ENCODE assay signal across 10 cellular contexts in the genomic region with DNA sequence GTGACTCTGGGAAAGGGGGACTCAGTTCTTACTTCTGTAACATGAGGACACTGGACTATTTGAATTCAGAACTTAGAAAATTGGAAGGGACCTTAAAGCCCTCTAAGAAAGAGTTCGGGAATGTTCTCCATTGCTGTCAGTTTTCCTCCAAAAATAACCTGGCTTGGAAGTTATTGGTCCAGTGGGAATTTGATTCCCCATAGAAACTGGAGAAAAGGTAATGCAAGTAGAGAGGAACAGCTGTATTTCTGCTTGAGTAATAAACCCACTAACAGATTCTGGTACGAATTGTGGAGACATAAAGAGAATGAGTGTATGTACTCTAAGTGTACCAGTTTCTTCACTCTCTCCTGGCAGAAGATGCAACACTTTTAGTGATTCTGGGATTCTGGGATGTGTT. TPM values are rescaled to one million over a fixed set of nuclear protein-coding genes. Genes with fewer than 3 reads are reported as not detected.
DNase-seq lines count a peak whose midpoint lies in the region; ATAC-seq, FAIRE-seq and TF ChIP-seq lines count a peak whose summit lies in the region.
"Had no signal": no experiment of that assay in that cellular context is flagged by ENCODE, and none has a peak within 500 bp of the region (broad histone marks: within the 10 kb centered on the region; RNA-seq: fewer than 3 reads in every experiment).

No MANE protein-coding gene starts in this region.

- intact Hi-C loops in Calu3 (cut with micrococcal nuclease; ENCODE audit: unreplicated experiment), result no loop called here
- intact Hi-C loops in ovary (cut with DNase I), result no loop called here
- intact Hi-C loops in mucosa of descending colon (cut with DNase I, micrococcal nuclease), result no loop called here
- intact Hi-C loops in body of pancreas (cut with DNase I), result no loop called here

- H3K9me3 Mint-ChIP-seq in Calu3 (ENCODE audit: low read depth, unreplicated experiment) (peaks cover 2% of the 10 kb centered on the region), endodermal cell (peaks cover 18% of the 10 kb centered on the region)

- no peak for TF ChIP-seq POLR2A in ovary (IDR thresholded peaks at IDR 0.05)
- TF ChIP-seq POLR2A in body of pancreas (IDR thresholded peaks at IDR 0.05), result no peak

- H3K4me3 ChIP-seq in OCI-LY1 (ENCODE audit: low read depth, low read length, poor library complexity, severe bottlenecking) (peak overlapping the region; percentile 93), endodermal cell (ENCODE audit: low read length) (peak overlapping the region; percentile 100), ovary (peak overlapping the region; percentile 88), mucosa of descending colon (no peak overlapping the region), body of pancreas (no peak overlapping the region)

- H3K9me2 ChIP-seq in OCI-LY1 (ENCODE audit: low read depth, low read length), result no peaks in the 10 kb centered on the region

- H3K27ac ChIP-seq in OCI-LY1 (ENCODE audit: low read depth, low read length, poor library complexity, severe bottlenecking) (no peak overlapping the region), endodermal cell (ENCODE audit: low read depth, low read length) (no peak overlapping the region), ovary (no peak overlapping the region), body of pancreas (no peak overlapping the region)

- H3K9me3 ChIP-seq in OCI-LY1 (ENCODE audit: low read length) (0 out of 2 replicates have a peak, but pooled peaks cover 5% of the 10 kb centered on the region), endodermal cell (ENCODE audit: control insufficient read depth, low read length) (peaks cover 19% of the 10 kb centered on the region), ovary (no peaks in the 10 kb centered on the region), mucosa of descending colon (no peaks in the 10 kb centered on the region), body of pancreas (no peaks in the 10 kb centered on the region)

- TF ChIP-seq EP300 in ovary (IDR thresholded peaks at IDR 0.05), result no peak

- peaks cover 64% of the 10 kb centered on the region for H3K79me2 ChIP-seq in OCI-LY1 (ENCODE audit: insufficient read depth, low read length)

- H3K4me3 Mint-ChIP-seq in Calu3 (ENCODE audit: low read depth, unreplicated experiment) (peak overlapping the region; percentile 95), endodermal cell (peak overlapping the region; percentile 97)

- FAIRE-seq in D721Med (lab: Jason Lieb, UNC), result no peak

- H3K4me2 ChIP-seq in OCI-LY1 (ENCODE audit: low read length), result peak overlapping the region; percentile 94

- WGBS in endodermal cell (ENCODE audit: insufficient coverage in 1 of 2, insufficient read length in 1 of 2), 2 experiments, result 93 to 100% methylated on average over 2 of the region's 2 CpGs
- 67 to 79% (median 75%) methylated on average over 2 of the region's 2 CpGs for WGBS in ovary, 3 donors
- WGBS in body of pancreas, 2 donors, result 62 to 85% methylated on average over 2 of the region's 2 CpGs

- ATAC-seq in mucosa of descending colon (no peak), body of pancreas (no peak), HG02938 (IDR thresholded peaks at IDR 0.05; ENCODE audit: unreplicated experiment) (no peak)

- TF ChIP-seq CTCF in Calu3 (IDR thresholded peaks at IDR 0.05; ENCODE audit: unreplicated experiment) (no peak), OCI-LY1 (IDR thresholded peaks at IDR 0.05; ENCODE audit: low read length) (no peak), endodermal cell (conservative IDR thresholded peaks at IDR 0.05) (no peak), ovary (IDR thresholded peaks at IDR 0.05) (no peak), D721Med (IDR thresholded peaks at IDR 0.05; ENCODE audit: insufficient read depth, missing control alignments) (no peak), mucosa of descending colon (IDR thresholded peaks at IDR 0.05) (no peak), body of pancreas (IDR thresholded peaks at IDR 0.05) (no peak)

- DNase-seq in Calu3 (no peak), endodermal cell (no peak), ovary (no peak), D721Med (ENCODE audit: insufficient read length, low spot score) (no peak), mucosa of descending colon (no peak), body of pancreas (no peak)
- DNase-seq: central memory CD4-positive, alpha-beta T cell had no signal

- no peak overlapping the region for H2AFZ ChIP-seq in OCI-LY1 (ENCODE audit: low read length)

- H3K27ac Mint-ChIP-seq in Calu3 (ENCODE audit: unreplicated experiment), result no peak overlapping the region
- no peak overlapping the region for H3K27ac Mint-ChIP-seq in endodermal cell

- H3K36me3 ChIP-seq in OCI-LY1 (ENCODE audit: insufficient read depth, low read length) (peaks cover 55% of the 10 kb centered on the region), endodermal cell (ENCODE audit: control insufficient read depth, insufficient read depth, low read length) (peaks cover 55% of the 10 kb centered on the region), ovary (no peaks in the 10 kb centered on the region), mucosa of descending colon (ENCODE audit: low read depth) (no peaks in the 10 kb centered on the region), body of pancreas (replicated peaks in 1 of 2; ENCODE audit: insufficient read depth in 1 of 2, low read depth in 2 of 2) (no peaks in the 10 kb centered on the region)

- H3K4me1 Mint-ChIP-seq in Calu3 (ENCODE audit: low read depth, unreplicated experiment), result peaks cover 19% of the 10 kb centered on the region
- H3K4me1 Mint-ChIP-seq in endodermal cell, result peaks cover 33% of the 10 kb centered on the region

- BruUV-seq in Calu3 (replicated peaks; lab: Mats Ljungman, UMichigan), result no TSS peak

- H3K36me3 Mint-ChIP-seq in Calu3 (ENCODE audit: insufficient read depth, unreplicated experiment), result peaks cover 41% of the 10 kb centered on the region
- peaks cover 36% of the 10 kb centered on the region for H3K36me3 Mint-ChIP-seq in endodermal cell (ENCODE audit: low read depth)

- H3K27me3 Mint-ChIP-seq in Calu3 (ENCODE audit: unreplicated experiment) (no peaks in the 10 kb centered on the region), endodermal cell (ENCODE audit: insufficient read depth) (no peaks in the 10 kb centered on the region)

- H3K27me3 ChIP-seq in OCI-LY1 (ENCODE audit: insufficient read depth, low read length) (no peaks in the 10 kb centered on the region), endodermal cell (ENCODE audit: control insufficient read depth, insufficient read depth, low read length, poor library complexity, severe bottlenecking) (no peaks in the 10 kb centered on the region), ovary (no peaks in the 10 kb centered on the region), body of pancreas (no peaks in the 10 kb centered on the region)

- CTCF ChIA-PET in Calu3 (lab: Charles Lee), result no interaction called here

- H3K9ac ChIP-seq in OCI-LY1 (ENCODE audit: low read length) (no peak overlapping the region), endodermal cell (ENCODE audit: extremely low read depth, low read length, poor library complexity, severe bottlenecking) (no peak overlapping the region)

- H3K4me1 ChIP-seq in OCI-LY1 (ENCODE audit: insufficient read depth, low read length, severe bottlenecking) (peaks cover 28% of the 10 kb centered on the region), endodermal cell (ENCODE audit: control insufficient read depth, insufficient read depth, low read length) (no peaks in the 10 kb centered on the region), ovary (ENCODE audit: insufficient read depth) (peaks cover 17% of the 10 kb centered on the region), mucosa of descending colon (ENCODE audit: low read depth) (peaks cover 22% of the 10 kb centered on the region), body of pancreas (peaks cover 60% of the 10 kb centered on the region)

- H3F3A ChIP-seq in OCI-LY1 (ENCODE audit: insufficient read depth, low read length), result no peaks in the 10 kb centered on the region

- no peaks in the 10 kb centered on the region for H4K20me1 ChIP-seq in OCI-LY1 (ENCODE audit: insufficient read depth, low read length)

RNA-seq across cellular contexts. Expression of a gene that starts 1.8 kb away (rescaled TPM):
- total RNA-seq in Calu3 (2022) (32.8 and 35.6 TPM in 2 replicates), endodermal cell (10 to 100 TPM; 27.8 to 50.4 TPM), ovary (10 to 100 TPM; 19.9 to 39.1 (median 32.7) TPM), mucosa of descending colon (10 to 100 TPM; 23.9 to 33.7 (median 27.2) TPM), body of pancreas (10 to 100 TPM in 1 of 2 donors, 1 to 10 TPM in 1; 7.8 to 20.8 TPM)
- 8.7 TPM for polyA plus RNA-seq in endodermal cell (2013, experiment 1 of 2)
- 9.0 TPM for polyA plus RNA-seq in endodermal cell (2013, experiment 2 of 2)
- 10 to 100 TPM in 1 of 2 donors, 1 to 10 TPM in 1; 2.6 to 13.0 TPM for polyA plus RNA-seq in ovary

RNA-seq across cellular contexts. Expression of a gene that starts 1.8 kb away (rescaled TPM):
- total RNA-seq in Calu3 (2022) (103 and 113 TPM in 2 replicates), endodermal cell (100 to 1,000 TPM in 1 of 2 donors, 10 to 100 TPM in 1; 83.9 to 119 TPM), ovary (100 to 1,000 TPM in 1 of 7 donors, 10 to 100 TPM in 6; 59.2 to 100 (median 63.2) TPM), mucosa of descending colon (10 to 100 TPM; 60.6 to 91.9 (median 61.4) TPM), body of pancreas (10 to 100 TPM; 65.6 to 66.9 TPM)
- 76.8 TPM for polyA plus RNA-seq in endodermal cell (2013, experiment 1 of 2)
- polyA plus RNA-seq in endodermal cell (2013, experiment 2 of 2), result 75.4 TPM
- 10 to 100 TPM; 52.9 to 54.2 TPM for polyA plus RNA-seq in ovary

RNA-seq across cellular contexts. Expression of a gene that starts 32.2 kb away (rescaled TPM):
- total RNA-seq in Calu3 (2022) (not detected in 2 replicates), endodermal cell (under 1 TPM in 1 of 2 donors, not detected in 1; 0.15 TPM), ovary (under 1 TPM in 6 of 7 donors, not detected in 1; 0.11 to 0.48 (median 0.24) TPM), mucosa of descending colon (1 to 10 TPM; 1.1 to 2.6 (median 1.5) TPM), body of pancreas (under 1 TPM in 1 of 2 donors, not detected in 1; under 0.01 TPM)
- polyA plus RNA-seq in endodermal cell (2013, experiment 1 of 2), result not detected
- polyA plus RNA-seq in endodermal cell (2013, experiment 2 of 2), result not detected
- polyA plus RNA-seq in ovary, result 1 to 10 TPM in 1 of 2 donors, under 1 TPM in 1; 0.13 to 1.2 TPM
- total RNA-seq: SK-MEL-5 had no signal

Comparison
In these comparisons a context has a peak if more than half of its experiments do, and no peak if none do; other contexts are left out.
1. H3K4me3 ChIP-seq: peak in OCI-LY1 (single experiment), endodermal cell (single experiment) and ovary (single experiment); none in mucosa of descending colon (single experiment) and body of pancreas (0 of 2).